16 cellular contexts compared by ENCODE assay signal in genomic region chr5:15880201-15880600, GRCh38.
DNase-seq lines count a peak whose midpoint lies in the region; ATAC-seq and TF ChIP-seq lines count a peak whose summit lies in the region.
"Had no signal": no experiment of that assay in that cellular context is flagged by ENCODE, and none has a peak within 500 bp of the region (broad histone marks: within the 10 kb centered on the region; RNA-seq: fewer than 3 reads in every experiment).

No MANE protein-coding gene starts in this region.

- H3K36me3 ChIP-seq in MM.1S (replicated peaks; ENCODE audit: insufficient read depth, low read length) (no peaks in the 10 kb centered on the region), H7 (replicated peaks; ENCODE audit: control insufficient read depth, insufficient read depth, low read length) (no peaks in the 10 kb centered on the region)

- peaks cover 18% of the 10 kb centered on the region for H3K4me1 ChIP-seq in MM.1S (ENCODE audit: low read length)

- no peaks in the 10 kb centered on the region for H3K9me3 ChIP-seq in MM.1S (replicated peaks; ENCODE audit: insufficient read depth, low read length)

- no peaks in the 10 kb centered on the region for H3K9me2 ChIP-seq in MM.1S (replicated peaks; ENCODE audit: insufficient read depth, low read length)

- DNase-seq in MM.1S: peak; percentile 93
- DNase-seq in NCI-H524 treated with DMSO at 0.1 percent for 48 hours (lab: John Stamatoyannopoulos, UW): peak; percentile 9
- DNase-seq in progenitor cell of endocrine pancreas (ENCODE audit: low spot score, unreplicated experiment): no peak
- DNase-seq in effector memory CD8-positive, alpha-beta T cell: no peak
- DNase-seq in H7: no peak
- no peak for DNase-seq in activated CD4-positive, alpha-beta memory T cell treated with anti-CD3 and anti-CD28 coated beads for 36 hours
- DNase-seq: C1 segment of cervical spinal cord; Calu3; CD4-positive, alpha-beta memory T cell; COR-L47; DMS53; DMS79 treated with DMSO at 0.1 percent for 48 hours; GF-D8; GOT3; H9 had no signal

- ATAC-seq in effector memory CD8-positive, alpha-beta T cell (replicated peaks): no peak
- ATAC-seq: HCT116 had no signal

- H3K27me3 ChIP-seq in MM.1S (replicated peaks; ENCODE audit: insufficient read depth, low read length): no peaks in the 10 kb centered on the region
- no peaks in the 10 kb centered on the region for H3K27me3 ChIP-seq in H7 (ENCODE audit: control insufficient read depth, insufficient read depth, low read length)

- no peaks in the 10 kb centered on the region for H4K20me1 ChIP-seq in MM.1S (ENCODE audit: insufficient read depth, low read length)

- H3K4me3 ChIP-seq in MM.1S (ENCODE audit: low read length): no peak overlapping the region
- no peak overlapping the region for H3K4me3 ChIP-seq in H7 (ENCODE audit: insufficient read depth, low read depth, low read length)

- peaks cover 11% of the 10 kb centered on the region; the same call in 1 of the 2 replicates for H3K79me2 ChIP-seq in MM.1S (ENCODE audit: low read length)

- no peak overlapping the region for H3K4me3 Mint-ChIP-seq in progenitor cell of endocrine pancreas (ENCODE audit: low read depth)
- no peak overlapping the region for H3K4me3 Mint-ChIP-seq in effector memory CD8-positive, alpha-beta T cell
- H3K4me3 Mint-ChIP-seq in activated CD4-positive, alpha-beta memory T cell treated with anti-CD3 and anti-CD28 coated beads for 36 hours: no peak overlapping the region
- H3K4me3 Mint-ChIP-seq: CD4-positive, alpha-beta memory T cell; H9 had no signal

- POLR2A ChIA-PET in activated CD4-positive, alpha-beta memory T cell treated with anti-CD3 and anti-CD28 coated beads for 36 hours (lab: Charles Lee): no interaction called here

- H3K27me3 Mint-ChIP-seq in progenitor cell of endocrine pancreas: no peaks in the 10 kb centered on the region
- H3K27me3 Mint-ChIP-seq in effector memory CD8-positive, alpha-beta T cell: no peaks in the 10 kb centered on the region
- no peaks in the 10 kb centered on the region for H3K27me3 Mint-ChIP-seq in activated CD4-positive, alpha-beta memory T cell treated with anti-CD3 and anti-CD28 coated beads for 36 hours
- H3K27me3 Mint-ChIP-seq: CD4-positive, alpha-beta memory T cell had no signal

- peak overlapping the region; percentile 46 for H3K4me2 ChIP-seq in MM.1S (ENCODE audit: low read depth, low read length)

- peak overlapping the region; percentile 6; the same call in 1 of the 2 replicates for H3K27ac ChIP-seq in MM.1S (ENCODE audit: low read length)

- H3K36me3 Mint-ChIP-seq in progenitor cell of endocrine pancreas (ENCODE audit: insufficient read depth): peaks cover 1% of the 10 kb centered on the region
- H3K36me3 Mint-ChIP-seq in effector memory CD8-positive, alpha-beta T cell (ENCODE audit: insufficient read depth): no peaks in the 10 kb centered on the region
- no peaks in the 10 kb centered on the region for H3K36me3 Mint-ChIP-seq in activated CD4-positive, alpha-beta memory T cell treated with anti-CD3 and anti-CD28 coated beads for 36 hours
- H3K36me3 Mint-ChIP-seq: CD4-positive, alpha-beta memory T cell had no signal

- peaks cover 4% of the 10 kb centered on the region; the same call in 1 of the 2 replicates for H3F3A ChIP-seq in MM.1S (ENCODE audit: insufficient read depth, low read length)

- peaks cover 3% of the 10 kb centered on the region for H3K9me3 Mint-ChIP-seq in progenitor cell of endocrine pancreas (ENCODE audit: low read depth)
- H3K9me3 Mint-ChIP-seq in effector memory CD8-positive, alpha-beta T cell: peaks cover 4 to 11% of the 10 kb centered on the region in 2 donors
- peaks cover 6% of the 10 kb centered on the region for H3K9me3 Mint-ChIP-seq in activated CD4-positive, alpha-beta memory T cell treated with anti-CD3 and anti-CD28 coated beads for 36 hours
- H3K9me3 Mint-ChIP-seq: H9 had no signal

- no peaks in the 10 kb centered on the region for H3K4me1 Mint-ChIP-seq in progenitor cell of endocrine pancreas (ENCODE audit: low read depth)
- H3K4me1 Mint-ChIP-seq in effector memory CD8-positive, alpha-beta T cell (ENCODE audit: low read depth in 2 of 2): no peaks in the 10 kb centered on the region
- no peaks in the 10 kb centered on the region for H3K4me1 Mint-ChIP-seq in activated CD4-positive, alpha-beta memory T cell treated with anti-CD3 and anti-CD28 coated beads for 36 hours (ENCODE audit: low read depth)
- H3K4me1 Mint-ChIP-seq: CD4-positive, alpha-beta memory T cell had no signal

- TF ChIP-seq CTCF in MM.1S (IDR thresholded peaks at IDR 0.05; ENCODE audit: low read length): no peak
- no peak for TF ChIP-seq CTCF in progenitor cell of endocrine pancreas (IDR thresholded peaks at IDR 0.05; ENCODE audit: unreplicated experiment)

- CTCF ChIA-PET in activated CD4-positive, alpha-beta memory T cell treated with anti-CD3 and anti-CD28 coated beads for 36 hours (lab: Charles Lee): no interaction called here

- H3K27ac Mint-ChIP-seq in progenitor cell of endocrine pancreas: peak overlapping the region; percentile 69
- no peak overlapping the region for H3K27ac Mint-ChIP-seq in effector memory CD8-positive, alpha-beta T cell
- no peak overlapping the region for H3K27ac Mint-ChIP-seq in activated CD4-positive, alpha-beta memory T cell treated with anti-CD3 and anti-CD28 coated beads for 36 hours
- H3K27ac Mint-ChIP-seq: CD4-positive, alpha-beta memory T cell; H9 had no signal

- H2AFZ ChIP-seq in MM.1S (ENCODE audit: low read length): no peak overlapping the region

- intact Hi-C loops in activated CD4-positive, alpha-beta memory T cell treated with anti-CD3 and anti-CD28 coated beads for 36 hours (cut with micrococcal nuclease): no loop called here

- no peak overlapping the region for H3K9ac ChIP-seq in MM.1S (ENCODE audit: low read length)

Comparison
In these comparisons a context has a peak if more than half of its experiments do, and no peak if none do; other contexts are left out.
1. DNase-seq: peak in MM.1S (single experiment) and NCI-H524 treated with DMSO at 0.1 percent for 48 hours (single experiment); none in progenitor cell of endocrine pancreas (single experiment), effector memory CD8-positive, alpha-beta T cell (0 of 3), H7 (single experiment) and activated CD4-positive, alpha-beta memory T cell treated with anti-CD3 and anti-CD28 coated beads for 36 hours (single experiment).